ENCODE assay signal across 1 cellular context in the genomic region with DNA sequence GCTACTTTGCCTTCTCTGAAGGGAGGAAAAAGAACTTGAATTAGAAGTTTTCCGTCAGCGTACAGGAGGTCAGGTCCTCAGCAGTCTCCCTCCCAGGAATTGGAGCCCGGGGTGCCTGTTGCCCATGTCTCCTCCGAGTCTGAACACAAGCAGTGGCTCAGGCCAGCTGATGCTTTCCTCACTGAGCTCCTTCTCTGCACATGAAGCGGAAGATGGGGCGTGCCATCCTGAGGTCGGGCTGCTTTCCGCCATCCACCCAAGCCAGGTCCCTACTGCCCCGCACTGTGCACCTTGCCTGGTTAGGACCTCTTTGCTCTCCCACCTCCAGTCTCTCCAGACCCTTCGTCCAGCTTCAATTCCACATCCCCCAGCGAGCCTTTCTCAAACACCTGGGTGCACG.
TF ChIP-seq lines count a peak whose summit lies in the region.

No MANE protein-coding gene starts in this region.

TF ChIP-seq in WTC11, 78 proteins besides CTCF, POLR2A, EP300 and RAD21 (continued from another document):
- TF ChIP-seq, protein P1, sequence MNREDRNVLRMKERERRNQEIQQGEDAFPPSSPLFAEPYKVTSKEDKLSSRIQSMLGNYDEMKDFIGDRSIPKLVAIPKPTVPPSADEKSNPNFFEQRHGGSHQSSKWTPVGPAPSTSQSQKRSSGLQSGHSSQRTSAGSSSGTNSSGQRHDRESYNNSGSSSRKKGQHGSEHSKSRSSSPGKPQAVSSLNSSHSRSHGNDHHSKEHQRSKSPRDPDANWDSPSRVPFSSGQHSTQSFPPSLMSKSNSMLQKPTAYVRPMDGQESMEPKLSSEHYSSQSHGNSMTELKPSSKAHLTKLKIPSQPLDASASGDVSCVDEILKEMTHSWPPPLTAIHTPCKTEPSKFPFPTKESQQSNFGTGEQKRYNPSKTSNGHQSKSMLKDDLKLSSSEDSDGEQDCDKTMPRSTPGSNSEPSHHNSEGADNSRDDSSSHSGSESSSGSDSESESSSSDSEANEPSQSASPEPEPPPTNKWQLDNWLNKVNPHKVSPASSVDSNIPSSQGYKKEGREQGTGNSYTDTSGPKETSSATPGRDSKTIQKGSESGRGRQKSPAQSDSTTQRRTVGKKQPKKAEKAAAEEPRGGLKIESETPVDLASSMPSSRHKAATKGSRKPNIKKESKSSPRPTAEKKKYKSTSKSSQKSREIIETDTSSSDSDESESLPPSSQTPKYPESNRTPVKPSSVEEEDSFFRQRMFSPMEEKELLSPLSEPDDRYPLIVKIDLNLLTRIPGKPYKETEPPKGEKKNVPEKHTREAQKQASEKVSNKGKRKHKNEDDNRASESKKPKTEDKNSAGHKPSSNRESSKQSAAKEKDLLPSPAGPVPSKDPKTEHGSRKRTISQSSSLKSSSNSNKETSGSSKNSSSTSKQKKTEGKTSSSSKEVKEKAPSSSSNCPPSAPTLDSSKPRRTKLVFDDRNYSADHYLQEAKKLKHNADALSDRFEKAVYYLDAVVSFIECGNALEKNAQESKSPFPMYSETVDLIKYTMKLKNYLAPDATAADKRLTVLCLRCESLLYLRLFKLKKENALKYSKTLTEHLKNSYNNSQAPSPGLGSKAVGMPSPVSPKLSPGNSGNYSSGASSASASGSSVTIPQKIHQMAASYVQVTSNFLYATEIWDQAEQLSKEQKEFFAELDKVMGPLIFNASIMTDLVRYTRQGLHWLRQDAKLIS (CRISPR knock-in tag; IDR thresholded peaks at IDR 0.05; ENCODE audit: borderline replicate concordance) = no peak
- no peak for TF ChIP-seq TEAD1 (CRISPR knock-in tag; IDR thresholded peaks at IDR 0.05)
- TF ChIP-seq FOXP1 (CRISPR knock-in tag; IDR thresholded peaks at IDR 0.05; ENCODE audit: borderline replicate concordance) = no peak
- TF ChIP-seq, protein P2, sequence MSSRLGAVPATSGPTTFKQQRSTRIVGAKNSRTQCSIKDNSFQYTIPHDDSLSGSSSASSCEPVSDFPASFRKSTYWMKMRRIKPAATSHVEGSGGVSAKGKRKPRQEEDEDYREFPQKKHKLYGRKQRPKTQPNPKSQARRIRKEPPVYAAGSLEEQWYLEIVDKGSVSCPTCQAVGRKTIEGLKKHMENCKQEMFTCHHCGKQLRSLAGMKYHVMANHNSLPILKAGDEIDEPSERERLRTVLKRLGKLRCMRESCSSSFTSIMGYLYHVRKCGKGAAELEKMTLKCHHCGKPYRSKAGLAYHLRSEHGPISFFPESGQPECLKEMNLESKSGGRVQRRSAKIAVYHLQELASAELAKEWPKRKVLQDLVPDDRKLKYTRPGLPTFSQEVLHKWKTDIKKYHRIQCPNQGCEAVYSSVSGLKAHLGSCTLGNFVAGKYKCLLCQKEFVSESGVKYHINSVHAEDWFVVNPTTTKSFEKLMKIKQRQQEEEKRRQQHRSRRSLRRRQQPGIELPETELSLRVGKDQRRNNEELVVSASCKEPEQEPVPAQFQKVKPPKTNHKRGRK (CRISPR knock-in tag; IDR thresholded peaks at IDR 0.05; ENCODE audit: borderline replicate concordance) = no peak
- no peak for TF ChIP-seq NR2C2 (CRISPR knock-in tag; IDR thresholded peaks at IDR 0.05)
